In genomic region chr7:101172005-101172853, GRCh38 we compare ENCODE assay signal across 10 cellular contexts. TPM values are rescaled to one million over a fixed set of nuclear protein-coding genes. Genes with fewer than 3 reads are reported as not detected.
DNase-seq lines count a peak whose midpoint lies in the region; ATAC-seq and TF ChIP-seq lines count a peak whose summit lies in the region.
"Had no signal": no experiment of that assay in that cellular context is flagged by ENCODE, and none has a peak within 500 bp of the region (broad histone marks: within the 10 kb centered on the region; RNA-seq: fewer than 3 reads in every experiment).

No MANE protein-coding gene starts in this region.

- no peak for TF ChIP-seq EP300 in SK-N-SH (IDR thresholded peaks at IDR 0.05; ENCODE audit: borderline replicate concordance in 1 of 2, low read depth in 1 of 2, low read length in 1 of 2)

- no peak overlapping the region for H2BK12ac ChIP-seq in trophoblast cell (ENCODE audit: low read length)

- no peak overlapping the region for H4K91ac ChIP-seq in trophoblast cell (ENCODE audit: low read depth, low read length)

- no peak overlapping the region for H2AK5ac ChIP-seq in trophoblast cell (ENCODE audit: low read length)

- H2AFZ ChIP-seq in SK-N-SH (ENCODE audit: low read depth) = no peak overlapping the region
- H2AFZ ChIP-seq in trophoblast cell (ENCODE audit: insufficient read depth, low read length, poor library complexity) = no peak overlapping the region

- H3K9ac ChIP-seq in SK-N-SH (no peak overlapping the region), trophoblast cell (ENCODE audit: low read length) (no peak overlapping the region)

- H3K14ac ChIP-seq in trophoblast cell (ENCODE audit: low read length) = no peak overlapping the region

- H3K79me1 ChIP-seq in trophoblast cell (ENCODE audit: low read length) = no peaks in the 10 kb centered on the region

- DNase-seq in SK-N-SH (peak; percentile 36), NCI-H2081 (lab: John Stamatoyannopoulos, UW) (peak; percentile 74 to 79), dorsolateral prefrontal cortex (no peak), trophoblast cell (no peak)
- no peak for DNase-seq in stimulated activated CD4-positive, alpha-beta T cell treated with anti-CD3 and anti-CD28 coated beads, Interleukin-2, amount 100 ng/mL, for 24 hours

- H3K4me2 ChIP-seq in SK-N-SH = no peak overlapping the region
- peak overlapping the region; percentile 30 for H3K4me2 ChIP-seq in trophoblast cell (ENCODE audit: low read length)

- H3K18ac ChIP-seq in trophoblast cell (ENCODE audit: low read length) = no peak overlapping the region

- no peaks in the 10 kb centered on the region for H4K20me1 ChIP-seq in SK-N-SH (ENCODE audit: insufficient read depth)

- POLR2A ChIA-PET in SK-N-SH (lab: Yijun Ruan, JAX) = interaction anchor here (1.0 kb wide), 1 partner anchor 10 kb away, joined by 3 read pairs; no protein-coding TSS in a partner anchor

- H3K36me3 ChIP-seq in SK-N-SH (replicated peaks in 1 of 2; ENCODE audit: control insufficient read depth in 1 of 2, insufficient read depth in 2 of 2, low read length in 1 of 2) (no peaks in the 10 kb centered on the region), trophoblast cell (ENCODE audit: control insufficient read depth in 1 of 2, insufficient read depth in 2 of 2, low read length in 2 of 2) (no peaks in the 10 kb centered on the region)
- H3K36me3 ChIP-seq: cardiac muscle cell had no signal

- no peak for ATAC-seq in SK-N-SH treated with all-trans-retinoic acid at 6 μM for 48 hours
- no peak for ATAC-seq in HG03159 (IDR thresholded peaks at IDR 0.05; ENCODE audit: unreplicated experiment)
- ATAC-seq in GM21619 (IDR thresholded peaks at IDR 0.05; ENCODE audit: unreplicated experiment) = no peak

- no peak overlapping the region for H3K23ac ChIP-seq in trophoblast cell (ENCODE audit: low read length)

- TF ChIP-seq CTCF in SK-N-SH (IDR thresholded peaks at IDR 0.05) = no peak
- TF ChIP-seq CTCF in dorsolateral prefrontal cortex (IDR thresholded peaks at IDR 0.05 in 54 of 56, conservative IDR thresholded peaks at IDR 0.05 in 2 of 56; ENCODE audit: low read depth in 1 of 56, partially characterized antibody in 56 of 56) = no peak

- H3K79me2 ChIP-seq in SK-N-SH (ENCODE audit: insufficient read depth) (no peaks in the 10 kb centered on the region), trophoblast cell (ENCODE audit: control insufficient read depth, insufficient read depth, low read length, poor library complexity) (no peaks in the 10 kb centered on the region)

- no peaks in the 10 kb centered on the region for H3K9me2 ChIP-seq in SK-N-SH

- CTCF ChIA-PET in SK-N-SH (lab: Yijun Ruan, JAX) = interaction anchor here (0.9 to 6.7 kb wide), 8 partner anchors 8 to 113 kb away, joined by 3 to 45 read pairs (median 20); partner anchors contain the start of gene NAT16

- no peak overlapping the region for H2BK120ac ChIP-seq in trophoblast cell (ENCODE audit: insufficient read depth, low read length, poor library complexity)

- H3K27ac ChIP-seq in SK-N-SH (ENCODE audit: low read depth in 2 of 2, low read length in 1 of 2) (no peak overlapping the region), dorsolateral prefrontal cortex (no peak overlapping the region), trophoblast cell (ENCODE audit: low read depth, low read length) (no peak overlapping the region)
- H3K27ac ChIP-seq: cardiac muscle cell had no signal

- intact Hi-C loops in dorsolateral prefrontal cortex (cut with DNase I) = no loop called here

- no peak overlapping the region for H2BK5ac ChIP-seq in trophoblast cell (ENCODE audit: low read depth, low read length, poor library complexity)

- H3F3A ChIP-seq in SK-N-SH (replicated peaks; ENCODE audit: insufficient read depth) = peaks cover 21% of the 10 kb centered on the region

- H3K9me3 ChIP-seq in SK-N-SH (no peaks in the 10 kb centered on the region), trophoblast cell (ENCODE audit: insufficient read depth, low read depth, low read length) (peaks cover 12% of the 10 kb centered on the region)

- no peak overlapping the region for H4K12ac ChIP-seq in trophoblast cell (ENCODE audit: low read depth, low read length)

- H3K4me1 ChIP-seq in SK-N-SH (ENCODE audit: control insufficient read depth in 1 of 2, insufficient read depth in 2 of 2, low read depth in 1 of 2, low read length in 1 of 2) (peaks cover 23 to 33% of the 10 kb centered on the region in 2 experiments), trophoblast cell (ENCODE audit: control insufficient read depth in 1 of 2, insufficient read depth in 2 of 2, low read length in 2 of 2) (peaks cover 12 to 21% of the 10 kb centered on the region in 2 experiments)

- TF ChIP-seq RAD21 in SK-N-SH (IDR thresholded peaks at IDR 0.05; ENCODE audit: low read length) = no peak

- no peaks in the 10 kb centered on the region; the same call in 1 of the 2 replicates for H3K27me3 ChIP-seq in SK-N-SH (ENCODE audit: insufficient read depth)
- peaks cover 0 to 100% (median 90%) of the 10 kb centered on the region in 45 donors for H3K27me3 ChIP-seq in dorsolateral prefrontal cortex
- peaks cover 57% of the 10 kb centered on the region for H3K27me3 ChIP-seq in trophoblast cell (ENCODE audit: insufficient read depth, low read length)

- no peak overlapping the region for H3K4ac ChIP-seq in trophoblast cell (ENCODE audit: low read depth, low read length)

- 89% methylated on average over 44 of the region's 79 CpGs for WGBS in SK-N-SH (ENCODE audit: low lambda C conversion rate)
- WGBS in trophoblast cell (ENCODE audit: extremely low coverage, insufficient coverage, insufficient read length) = no CpG with 5 or more reads among the region's 79 CpGs

- no peak overlapping the region for H4K8ac ChIP-seq in trophoblast cell (ENCODE audit: low read depth, low read length)

- H3K4me3 ChIP-seq in SK-N-SH (ENCODE audit: low read depth in 2 of 2, low read length in 1 of 2) (no peak overlapping the region), dorsolateral prefrontal cortex (peak overlapping the region in 31 of 59 donors; percentile 2 to 55 (median 22)), trophoblast cell (ENCODE audit: low read depth, low read length) (no peak overlapping the region)

TF ChIP-seq in SK-N-SH, 30 proteins besides CTCF, POLR2A, EP300 and RAD21 (continues in another document):
- TF ChIP-seq CHD2 (IDR thresholded peaks at IDR 0.05; ENCODE audit: low read length, partially characterized antibody) (no peak), RXRA (IDR thresholded peaks at IDR 0.05; ENCODE audit: borderline replicate concordance, low read depth) (no peak), ELF1 (IDR thresholded peaks at IDR 0.05) (no peak), USF2 (IDR thresholded peaks at IDR 0.05; ENCODE audit: borderline replicate concordance, low read depth, low read length) (no peak)

TF ChIP-seq in SK-N-SH treated with all-trans-retinoic acid at 6 μM for 48 hours, 23 proteins besides CTCF, POLR2A, EP300 and RAD21 (continues in another document):
- TF ChIP-seq POU6F1 (CRISPR knock-in tag; IDR thresholded peaks at IDR 0.05; ENCODE audit: borderline replicate concordance, low read depth) (no peak), ARNTL (CRISPR knock-in tag; IDR thresholded peaks at IDR 0.05; ENCODE audit: borderline replicate concordance, low read depth) (no peak), ZFP30 (CRISPR knock-in tag; IDR thresholded peaks at IDR 0.05) (no peak), BACH2 (CRISPR knock-in tag; IDR thresholded peaks at IDR 0.05; ENCODE audit: borderline replicate concordance) (no peak), ZFP3 (CRISPR knock-in tag; IDR thresholded peaks at IDR 0.05) (no peak)

RNA-seq across cellular contexts. Expression of gene VGF, which starts 6.9 kb away (rescaled TPM):
- 17.4 and 54.3 TPM in 2 replicates for polyA plus RNA-seq in SK-N-SH (2012; rRNA removed)
- polyA plus RNA-seq in SK-N-SH (2012; cell fraction: cytosol; rRNA removed) = 48.7 and 59.7 TPM in 2 replicates
- polyA plus RNA-seq in SK-N-SH (2012; cell fraction: nucleus; rRNA removed) = 65.5 and 96.9 TPM in 2 replicates
- 100 to 1,000 TPM in 22 of 120 experiments, 10 to 100 TPM in 93, 1 to 10 TPM in 5; 5.8 to 171 (median 31.4) TPM for total RNA-seq in dorsolateral prefrontal cortex
- polyA plus RNA-seq in trophoblast cell (2013) = 6.3 and 7.2 TPM in 2 replicates

RNA-seq across cellular contexts. Expression of gene NAT16, which starts 7.9 kb away (rescaled TPM):
- 0.64 and 0.68 TPM in 2 replicates for polyA plus RNA-seq in SK-N-SH (2012; rRNA removed)
- 0.51 and 0.62 TPM in 2 replicates for polyA plus RNA-seq in SK-N-SH (2012; cell fraction: cytosol; rRNA removed)
- 3.7 and 7.0 TPM in 2 replicates for polyA plus RNA-seq in SK-N-SH (2012; cell fraction: nucleus; rRNA removed)
- 1 to 10 TPM in 61 of 120 experiments, under 1 TPM in 53, not detected in 6; 0.23 to 5.3 (median 1.1) TPM for total RNA-seq in dorsolateral prefrontal cortex
- not detected in 2 replicates for polyA plus RNA-seq in trophoblast cell (2013)
- total RNA-seq: T-helper 1 cell treated with Interleukin-12 subunit alpha and Interleukin-12 subunit beta and Interleukin-4 antibody, amounts not matched to agents 30 ng/mL and 1 ng/mL, for 36 hours had no signal
- polyA plus RNA-seq: cardiac muscle cell had no signal

RNA-seq across cellular contexts. Expression of gene AP1S1, which starts 18.0 kb away (rescaled TPM):
- 616 and 704 TPM in 2 replicates for polyA plus RNA-seq in SK-N-SH (2012; rRNA removed)
- polyA plus RNA-seq in SK-N-SH (2012; cell fraction: cytosol; rRNA removed) = 481 and 593 TPM in 2 replicates
- polyA plus RNA-seq in SK-N-SH (2012; cell fraction: nucleus; rRNA removed) = 340 and 390 TPM in 2 replicates
- total RNA-seq in dorsolateral prefrontal cortex = 100 to 1,000 TPM in 60 of 120 experiments, 10 to 100 TPM in 60; 39.7 to 176 (median 100.0) TPM
- 59.2 and 61.3 TPM in 2 replicates for polyA plus RNA-seq in trophoblast cell (2013)

RNA-seq across cellular contexts. Expression of gene MOGAT3, which starts 28.6 kb away (rescaled TPM):
- not detected in 2 replicates for polyA plus RNA-seq in SK-N-SH (2012; rRNA removed)
- not detected in 2 replicates for polyA plus RNA-seq in SK-N-SH (2012; cell fraction: cytosol; rRNA removed)
- not detected in 2 replicates for polyA plus RNA-seq in SK-N-SH (2012; cell fraction: nucleus; rRNA removed)
- under 1 TPM in 3 of 120 experiments, not detected in 117; 0.25 to 0.69 (median 0.51) TPM for total RNA-seq in dorsolateral prefrontal cortex
- 0.04 TPM in 1 of 2 replicates, not detected in the other for polyA plus RNA-seq in trophoblast cell (2013)
- total RNA-seq: cardiac muscle cell; T-helper 1 cell treated with Interleukin-12 subunit alpha and Interleukin-12 subunit beta and Interleukin-4 antibody, amounts not matched to agents 30 ng/mL and 1 ng/mL, for 36 hours had no signal
- polyA plus RNA-seq: cardiac muscle cell had no signal

RNA-seq across cellular contexts. Expression of gene PLOD3, which starts 45.2 kb away (rescaled TPM):
- polyA plus RNA-seq in SK-N-SH (2012; rRNA removed) = 134 and 276 TPM in 2 replicates
- 143 and 163 TPM in 2 replicates for polyA plus RNA-seq in SK-N-SH (2012; cell fraction: cytosol; rRNA removed)
- polyA plus RNA-seq in SK-N-SH (2012; cell fraction: nucleus; rRNA removed) = 295 and 343 TPM in 2 replicates
- 100 to 1,000 TPM in 12 of 120 experiments, 10 to 100 TPM in 108; 26.7 to 217 (median 56.2) TPM for total RNA-seq in dorsolateral prefrontal cortex
- polyA plus RNA-seq in trophoblast cell (2013) = 72.0 and 76.5 TPM in 2 replicates

Comparison
In these comparisons a context has a peak if more than half of its experiments do, and no peak if none do; other contexts are left out.
1. DNase-seq: peak in SK-N-SH (single experiment) and NCI-H2081 (2 of 2); none in dorsolateral prefrontal cortex (0 of 10), trophoblast cell (0 of 2) and stimulated activated CD4-positive, alpha-beta T cell treated with anti-CD3 and anti-CD28 coated beads, Interleukin-2, amount 100 ng/mL, for 24 hours (0 of 2).
2. H3K4me3 ChIP-seq: peak in dorsolateral prefrontal cortex (31 of 59); none in SK-N-SH (0 of 2) and trophoblast cell (single experiment).